Comparison of ENCODE assay signal across 12 cellular contexts in the genomic region with DNA sequence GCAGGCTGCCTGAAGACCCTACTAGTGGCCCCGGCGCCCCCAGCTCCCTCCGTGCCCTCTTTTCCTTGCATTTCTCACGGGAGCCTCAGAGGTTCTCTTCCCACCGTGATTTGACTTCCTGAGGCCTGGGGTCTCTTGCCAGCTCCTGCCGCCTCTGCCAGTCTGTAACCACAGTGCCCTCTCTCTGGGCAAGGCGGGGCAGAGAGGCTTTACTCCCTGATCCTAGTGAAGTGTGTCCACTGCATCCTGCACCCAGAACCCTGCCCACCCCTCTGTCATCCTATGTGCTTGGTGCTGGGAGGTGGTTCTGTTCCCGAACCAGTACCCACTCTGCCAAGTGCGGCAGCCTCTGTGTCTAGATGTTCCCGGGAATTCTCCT. TPM values are rescaled to one million over a fixed set of nuclear protein-coding genes. Genes with fewer than 3 reads are reported as not detected.
A peak's percentile ranks its signal among the peaks of the same experiment; 100 is the strongest.
DNase-seq lines count a peak whose midpoint lies in the region; ATAC-seq and TF ChIP-seq lines count a peak whose summit lies in the region.
"Had no signal": no experiment of that assay in that cellular context is flagged by ENCODE, and none has a peak within 500 bp of the region (broad histone marks: within the 10 kb centered on the region; RNA-seq: fewer than 3 reads in every experiment).

No MANE protein-coding gene starts in this region.

- H3K4me2 ChIP-seq in BLaER1 treated with 17β-estradiol and CSF1 and Interleukin-3, amounts not matched to agents 10 nM and 100 nM, result peak overlapping the region in 9 of 11 experiments; percentile 17 to 95 (median 90); a peak in 18 of 22 replicates
- H3K4me2 ChIP-seq: A549 had no signal

- peaks cover 43 to 76% (median 61%) of the 10 kb centered on the region in 11 experiments for H3K27me3 ChIP-seq in BLaER1 treated with 17β-estradiol and CSF1 and Interleukin-3, amounts not matched to agents 10 nM and 100 nM
- peaks cover 3 to 19% of the 10 kb centered on the region in 2 donors for H3K27me3 ChIP-seq in breast epithelium

- POLR2A ChIA-PET in RWPE1 (lab: Yijun Ruan, JAX; ENCODE audit: low non-redundant PET), result no interaction called here

- DNase-seq in GM13977 (ENCODE audit: low spot score) (peak; percentile 20), RWPE1 (ENCODE audit: low spot score) (no peak), breast epithelium (ENCODE audit: low spot score in 2 of 2) (no peak), RKO (ENCODE audit: low spot score) (no peak)
- DNase-seq in activated CD4-positive, CD25-positive, alpha-beta regulatory T cell treated with anti-CD3 and anti-CD28 coated beads, Interleukin-2, amount 50 U/mL, for 72 hours, result no peak
- DNase-seq: BE2C; CD4-positive, CD25-positive, alpha-beta regulatory T cell; GF-D8 had no signal

- peaks cover 33 to 53% (median 50%) of the 10 kb centered on the region in 10 experiments for H3K4me1 ChIP-seq in BLaER1 treated with 17β-estradiol and CSF1 and Interleukin-3, amounts not matched to agents 10 nM and 100 nM
- H3K4me1 ChIP-seq in breast epithelium, result peaks cover 10 to 31% of the 10 kb centered on the region in 2 donors
- H3K4me1 ChIP-seq: BE2C had no signal

- H3K4me3 ChIP-seq in BLaER1 treated with 17β-estradiol and CSF1 and Interleukin-3, amounts not matched to agents 10 nM and 100 nM, result no peak overlapping the region
- H3K4me3 ChIP-seq in breast epithelium, result no peak overlapping the region
- H3K4me3 ChIP-seq: A549, HAP-1 had no signal

- H3K9me3 ChIP-seq in BLaER1 treated with 17β-estradiol and CSF1 and Interleukin-3, amounts not matched to agents 10 nM and 100 nM (replicated peaks in 1 of 11), result no peaks in the 10 kb centered on the region
- no peaks in the 10 kb centered on the region for H3K9me3 ChIP-seq in breast epithelium
- H3K9me3 ChIP-seq: A549, BE2C, HAP-1 had no signal

- TF ChIP-seq POLR2A in breast epithelium (IDR thresholded peaks at IDR 0.05), result no peak

- intact Hi-C loops in breast epithelium (cut with DNase I; ENCODE audit: low total_unique reads), result no loop called here

- in situ Hi-C loops in GM13977 (cut with MboI; ENCODE audit: low pct_unique_long_range_greater_than_20kb, low sequenced_read_pairs, unreplicated experiment), result no loop called here

- H3K9ac ChIP-seq in BLaER1 treated with 17β-estradiol and CSF1 and Interleukin-3, amounts not matched to agents 10 nM and 100 nM, result peak overlapping the region in 1 of 11 experiments; percentile 18; a peak in 1 of 22 replicates

- no peak overlapping the region for H3K27ac ChIP-seq in BLaER1 treated with 17β-estradiol and CSF1 and Interleukin-3, amounts not matched to agents 10 nM and 100 nM
- peak overlapping the region; percentile 88 for H3K27ac ChIP-seq in RWPE1
- H3K27ac ChIP-seq in breast epithelium, result peak overlapping the region; percentile 11 to 61
- H3K27ac ChIP-seq: A549 had no signal

- H3K36me3 ChIP-seq in BLaER1 treated with 17β-estradiol and CSF1 and Interleukin-3, amounts not matched to agents 10 nM and 100 nM, result no peaks in the 10 kb centered on the region
- H3K36me3 ChIP-seq in breast epithelium, result no peaks in the 10 kb centered on the region
- H3K36me3 ChIP-seq: BE2C, HAP-1 had no signal

- TF ChIP-seq CTCF in GM13977 (IDR thresholded peaks at IDR 0.05; ENCODE audit: extremely low read depth, insufficient read depth, missing control alignments) (no peak), RWPE1 (conservative IDR thresholded peaks at IDR 0.05; ENCODE audit: low read depth) (no peak), breast epithelium (IDR thresholded peaks at IDR 0.05) (no peak)

- CTCF ChIA-PET in RWPE1 (lab: Yijun Ruan, JAX), result interaction anchor here (1.1 kb wide), 1 partner anchor 11 kb away, joined by 9 read pairs; no protein-coding TSS in a partner anchor

- no peak for ATAC-seq in HG02938 (IDR thresholded peaks at IDR 0.05; ENCODE audit: unreplicated experiment)
- ATAC-seq: A549 had no signal

- peaks cover 0 to 80% (median 35%) of the 10 kb centered on the region in 11 experiments; a peak in 17 of 22 replicates for H4K20me1 ChIP-seq in BLaER1 treated with 17β-estradiol and CSF1 and Interleukin-3, amounts not matched to agents 10 nM and 100 nM

RNA-seq across cellular contexts. Expression of gene ESPN, which starts 2.4 kb away (rescaled TPM):
- 10 to 100 TPM in 2 of 3 donors, not detected in 1; 10.8 to 11.1 TPM for total RNA-seq in breast epithelium

RNA-seq across cellular contexts. Expression of gene HES2, which starts 7.2 kb away (rescaled TPM):
- 1 to 10 TPM in 2 of 3 donors, not detected in 1; 3.4 to 3.6 TPM for total RNA-seq in breast epithelium
- total RNA-seq: CD4-positive, CD25-positive, alpha-beta regulatory T cell had no signal

RNA-seq across cellular contexts. Expression of gene ACOT7, which starts 33.4 kb away (rescaled TPM):
- 10 to 100 TPM in 2 of 3 donors, 1 to 10 TPM in 1; 9.4 to 12.8 (median 11.5) TPM for total RNA-seq in breast epithelium

RNA-seq across cellular contexts. Expression of gene TNFRSF25, which starts 39.0 kb away (rescaled TPM):
- total RNA-seq in breast epithelium, result 10 to 100 TPM in 2 of 3 donors, 1 to 10 TPM in 1; 3.8 to 13.1 (median 12.4) TPM

Comparison
In these comparisons a context has a peak if more than half of its experiments do, and no peak if none do; other contexts are left out.
1. H3K27ac ChIP-seq: peak in RWPE1 (single experiment) and breast epithelium (2 of 2); none in BLaER1 treated with 17β-estradiol and CSF1 and Interleukin-3, amounts not matched to agents 10 nM and 100 nM (0 of 11).